10 cellular contexts compared by ENCODE assay signal in genomic region chr15:76312540-76313174, GRCh38. TPM values are rescaled to one million over a fixed set of nuclear protein-coding genes. Genes with fewer than 3 reads are reported as not detected.
DNase-seq lines count a peak whose midpoint lies in the region; ATAC-seq and TF ChIP-seq lines count a peak whose summit lies in the region.
"Had no signal": no experiment of that assay in that cellular context is flagged by ENCODE, and none has a peak within 500 bp of the region (broad histone marks: within the 10 kb centered on the region; RNA-seq: fewer than 3 reads in every experiment).

No MANE protein-coding gene starts in this region.

- H3K4me1 Mint-ChIP-seq in T-helper 2 cell treated with Interferon-gamma antibody and Interleukin-4, amounts not matched to agents 5 μg/mL and 100 μg/mL, for 36 hours (ENCODE audit: low read depth) = peaks cover 19% of the 10 kb centered on the region

- H3K27me3 Mint-ChIP-seq in T-helper 2 cell treated with Interferon-gamma antibody and Interleukin-4, amounts not matched to agents 5 μg/mL and 100 μg/mL, for 36 hours (ENCODE audit: low read depth) = no peaks in the 10 kb centered on the region

- H3K27me3 ChIP-seq in gastrocnemius medialis = no peaks in the 10 kb centered on the region

- H3K4me3 Mint-ChIP-seq in T-helper 2 cell treated with Interferon-gamma antibody and Interleukin-4, amounts not matched to agents 5 μg/mL and 100 μg/mL, for 36 hours = peak overlapping the region; percentile 91

- H3K9me3 Mint-ChIP-seq in T-helper 2 cell treated with Interferon-gamma antibody and Interleukin-4, amounts not matched to agents 5 μg/mL and 100 μg/mL, for 36 hours = no peaks in the 10 kb centered on the region

- DNase-seq in T-helper 2 cell treated with Interferon-gamma antibody and Interleukin-4, amounts not matched to agents 5 μg/mL and 100 μg/mL, for 36 hours (ENCODE audit: low spot score) = no peak
- no peak for DNase-seq in T-helper 2 cell
- DNase-seq in RPMI7951 (ENCODE audit: low read depth) = peak; percentile 33
- peak; percentile 77 for DNase-seq in epithelial cell of prostate (ENCODE audit: low read depth, low spot score)
- no peak for DNase-seq in gastrocnemius medialis
- DNase-seq in NCI-H1436 treated with DMSO at 0.1 percent for 48 hours (lab: John Stamatoyannopoulos, UW) = no peak
- DNase-seq: effector CD8-positive, alpha-beta T cell; GOT3 had no signal

- no peaks in the 10 kb centered on the region for H3K36me3 ChIP-seq in gastrocnemius medialis

- H3K4me3 ChIP-seq in gastrocnemius medialis = no peak overlapping the region

- H3K36me3 Mint-ChIP-seq in T-helper 2 cell treated with Interferon-gamma antibody and Interleukin-4, amounts not matched to agents 5 μg/mL and 100 μg/mL, for 36 hours (ENCODE audit: low read depth) = peaks cover 17% of the 10 kb centered on the region

- no peak for ATAC-seq in gastrocnemius medialis
- no peak for ATAC-seq in HG02759 (IDR thresholded peaks at IDR 0.05; ENCODE audit: unreplicated experiment)
- ATAC-seq in HG03039 (IDR thresholded peaks at IDR 0.05; ENCODE audit: unreplicated experiment) = no peak

- TF ChIP-seq CTCF in gastrocnemius medialis (IDR thresholded peaks at IDR 0.05 in 4 of 5, conservative IDR thresholded peaks at IDR 0.05 in 1 of 5) = no peak

- H3K27ac Mint-ChIP-seq in T-helper 2 cell treated with Interferon-gamma antibody and Interleukin-4, amounts not matched to agents 5 μg/mL and 100 μg/mL, for 36 hours = no peak overlapping the region

- in situ Hi-C loops in gastrocnemius medialis (cut with MboI; ENCODE audit: low sequenced_read_pairs in 4 of 4) = loop anchor here in 1 of 4 donors (10.0 kb wide), 1 partner anchor 118 kb away; no protein-coding TSS in a partner anchor

- no peaks in the 10 kb centered on the region for H3K9me3 ChIP-seq in gastrocnemius medialis

- H3K4me1 ChIP-seq in gastrocnemius medialis = peaks cover 22 to 27% of the 10 kb centered on the region in 2 donors

- H3K27ac ChIP-seq in epithelial cell of prostate (peak overlapping the region; percentile 96), gastrocnemius medialis (peak overlapping the region; percentile 15 to 94 (median 62))

- intact Hi-C loops in gastrocnemius medialis (cut with DNase I; ENCODE audit: low total_unique reads) = loop anchor here (2.0 kb wide), 1 partner anchor 116 kb away; no protein-coding TSS in a partner anchor

- no peak for TF ChIP-seq POLR2A in gastrocnemius medialis (IDR thresholded peaks at IDR 0.05)

RNA-seq across cellular contexts. Expression of gene ETFA, which starts 1.4 kb away (rescaled TPM):
- 216 and 236 TPM in 2 replicates for total RNA-seq in RPMI7951 (2014; rRNA removed; shearing (Covaris generic))
- 100 to 1,000 TPM; 179 to 261 (median 227) TPM for total RNA-seq in gastrocnemius medialis

RNA-seq across cellular contexts. Expression of gene ISL2, which starts 23.9 kb away (rescaled TPM):
- total RNA-seq in RPMI7951 (2014; rRNA removed; shearing (Covaris generic)) = 1.8 and 3.4 TPM in 2 replicates
- not detected for total RNA-seq in gastrocnemius medialis

Comparison
In these comparisons a context has a peak if more than half of its experiments do, and no peak if none do; other contexts are left out.
1. DNase-seq: peak in RPMI7951 (single experiment) and epithelial cell of prostate (single experiment); none in T-helper 2 cell treated with Interferon-gamma antibody and Interleukin-4, amounts not matched to agents 5 μg/mL and 100 μg/mL, for 36 hours (single experiment), T-helper 2 cell (0 of 5), gastrocnemius medialis (0 of 2) and NCI-H1436 treated with DMSO at 0.1 percent for 48 hours (single experiment).